ENCODE assay signal across 23 cellular contexts in the genomic region with DNA sequence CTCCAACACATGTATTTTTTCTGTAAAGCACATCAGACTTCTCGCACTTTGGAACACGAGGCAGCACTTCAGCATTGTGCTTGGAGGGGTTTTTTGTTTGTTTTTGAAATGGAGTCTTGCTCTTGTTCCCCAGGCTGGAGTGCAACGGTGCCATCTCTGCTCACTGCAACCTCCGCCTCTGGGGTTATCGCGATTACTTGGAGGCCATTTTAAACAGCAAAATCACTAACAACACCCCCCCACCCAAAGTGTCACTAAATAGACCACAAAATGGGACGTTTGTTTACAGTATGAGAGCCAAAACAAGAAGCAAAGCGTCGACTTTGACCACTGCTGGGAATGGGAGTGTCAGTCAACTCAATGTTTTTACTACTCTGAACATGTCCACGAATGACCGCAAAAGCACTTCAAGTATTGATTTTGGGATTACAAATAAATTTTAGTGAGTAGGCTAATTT.
"Had no signal": no experiment of that assay in that cellular context is flagged by ENCODE, and none has a peak within 500 bp of the region (broad histone marks: within the 10 kb centered on the region; RNA-seq: fewer than 3 reads in every experiment).

No MANE protein-coding gene starts in this region.

- H3K9me3 Mint-ChIP-seq: activated B cell treated with CpG ODN at 0.5 μM for 24 hours; activated naive CD4-positive, alpha-beta T cell treated with anti-CD3 and anti-CD28 coated beads, Interleukin-2, amount 10 ng/mL, durations not matched to agents 7 days and 5 days; natural killer cell had no signal

- H3K27ac ChIP-seq: coronary artery, esophagus squamous epithelium, gastrocnemius medialis, left ventricle myocardium inferior, pancreas, psoas muscle, right atrium auricular region, upper lobe of right lung had no signal

- H3K9me3 ChIP-seq: esophagus squamous epithelium, gastrocnemius medialis, pancreas, psoas muscle, upper lobe of right lung had no signal

- H3K27me3 ChIP-seq: gastrocnemius medialis, pancreas, right atrium auricular region had no signal

- H3K36me3 ChIP-seq: esophagus squamous epithelium, gastrocnemius medialis, left ventricle myocardium inferior, pancreas, right atrium auricular region, upper lobe of right lung had no signal

- DNase-seq: activated B cell treated with CpG ODN at 0.5 μM for 24 hours; activated CD4-positive, alpha-beta memory T cell treated with anti-CD3 and anti-CD28 coated beads for 36 hours; activated CD4-positive, alpha-beta T cell treated with anti-CD3 and anti-CD28 coated beads for 4 hours; activated effector memory CD4-positive, alpha-beta T cell treated with Interleukin-2 at 50 U/mL for 16 hours; activated naive CD4-positive, alpha-beta T cell treated with anti-CD3 and anti-CD28 coated beads, Interleukin-2, amount 10 ng/mL, durations not matched to agents 7 days and 5 days; activated T-cell treated with anti-CD3 and anti-CD28 coated beads, Interleukin-2, amount 50 U/mL, for 72 hours; amygdala; cerebellar nuclear complex; endodermal cell; esophagus squamous epithelium; gastrocnemius medialis; hippocampal formation; kidney glomerular epithelial cell; left ventricle myocardium inferior; midbrain; natural killer cell; pancreas; psoas muscle; stimulated activated CD4-positive, alpha-beta T cell treated with anti-CD3 and anti-CD28 coated beads, Interleukin-4, amount 100 ng/mL, for 4 hours; stimulated activated naive CD8-positive, alpha-beta T cell treated with anti-CD3 and anti-CD28 coated beads, Interleukin-15, Interleukin-2, amounts not matched to agents 100 U/mL and 50 U/mL, for 24 hours; upper lobe of right lung had no signal

- H3K4me1 Mint-ChIP-seq: natural killer cell had no signal

- ATAC-seq: activated T-cell treated with anti-CD3 and anti-CD28 coated beads, Interleukin-2, amount 50 U/mL, for 72 hours; gastrocnemius medialis; natural killer cell; pancreas; psoas muscle; stimulated activated naive CD8-positive, alpha-beta T cell treated with anti-CD3 and anti-CD28 coated beads, Interleukin-15, Interleukin-2, amounts not matched to agents 100 U/mL and 50 U/mL, for 24 hours; upper lobe of right lung had no signal

- H3K4me1 ChIP-seq: gastrocnemius medialis, left ventricle myocardium inferior, pancreas, psoas muscle, right atrium auricular region, upper lobe of right lung had no signal

- H3K27me3 Mint-ChIP-seq: activated B cell treated with CpG ODN at 0.5 μM for 24 hours; activated CD4-positive, alpha-beta memory T cell treated with anti-CD3 and anti-CD28 coated beads for 36 hours had no signal

- H3K4me3 ChIP-seq: coronary artery, esophagus squamous epithelium, gastrocnemius medialis, left ventricle myocardium inferior, pancreas, psoas muscle, right atrium auricular region, upper lobe of right lung had no signal

- H3K27ac Mint-ChIP-seq: activated B cell treated with CpG ODN at 0.5 μM for 24 hours; activated CD4-positive, alpha-beta memory T cell treated with anti-CD3 and anti-CD28 coated beads for 36 hours; activated naive CD4-positive, alpha-beta T cell treated with anti-CD3 and anti-CD28 coated beads, Interleukin-2, amount 10 ng/mL, durations not matched to agents 7 days and 5 days; activated T-cell treated with anti-CD3 and anti-CD28 coated beads, Interleukin-2, amount 50 U/mL, for 72 hours; endodermal cell; natural killer cell had no signal

- H3K36me3 Mint-ChIP-seq: activated CD4-positive, alpha-beta memory T cell treated with anti-CD3 and anti-CD28 coated beads for 36 hours; activated naive CD4-positive, alpha-beta T cell treated with anti-CD3 and anti-CD28 coated beads, Interleukin-2, amount 10 ng/mL, durations not matched to agents 7 days and 5 days; natural killer cell had no signal

- H3K4me3 Mint-ChIP-seq: activated B cell treated with CpG ODN at 0.5 μM for 24 hours; activated CD4-positive, alpha-beta memory T cell treated with anti-CD3 and anti-CD28 coated beads for 36 hours; activated naive CD4-positive, alpha-beta T cell treated with anti-CD3 and anti-CD28 coated beads, Interleukin-2, amount 10 ng/mL, durations not matched to agents 7 days and 5 days; activated T-cell treated with anti-CD3 and anti-CD28 coated beads, Interleukin-2, amount 50 U/mL, for 72 hours; endodermal cell; natural killer cell had no signal
